ENCODE assay signal across 8 cellular contexts in genomic region chr1:245156736-245157505, GRCh38. TPM values are rescaled to one million over a fixed set of nuclear protein-coding genes. Genes with fewer than 3 reads are reported as not detected.
DNase-seq lines count a peak whose midpoint lies in the region; TF ChIP-seq lines count a peak whose summit lies in the region.

No MANE protein-coding gene starts in this region.

- H3K27ac Mint-ChIP-seq in CD14-positive monocyte: no peak overlapping the region

- peaks cover 67 to 96% (median 68%) of the 10 kb centered on the region in 3 donors for H3K27me3 Mint-ChIP-seq in CD14-positive monocyte (ENCODE audit: low read depth in 3 of 3)

- H3K4me1 ChIP-seq in neuronal stem cell (ENCODE audit: control insufficient read depth in 2 of 2, insufficient read depth in 1 of 2, low read depth in 1 of 2, low read length in 2 of 2): peaks cover 9 to 12% of the 10 kb centered on the region in 2 donors

- H3K4me3 Mint-ChIP-seq in CD14-positive monocyte: peak overlapping the region; percentile 60 to 89

- H3K27ac ChIP-seq in neuronal stem cell (replicated peaks; ENCODE audit: low read length): no peak overlapping the region

- no peak overlapping the region for H3K4ac ChIP-seq in neuronal stem cell (ENCODE audit: low read length)

- no peak overlapping the region for H3K14ac ChIP-seq in neuronal stem cell (ENCODE audit: low read length)

- DNase-seq in CD14-positive monocyte (ENCODE audit: low spot score) (no peak), H7 (peak; percentile 75), SHP77 (lab: John Stamatoyannopoulos, UW) (peak; percentile 39 to 61), epithelial cell of proximal tubule (ENCODE audit: low read depth) (no peak), neuronal stem cell (ENCODE audit: low spot score) (no peak), medulla oblongata (ENCODE audit: extremely low spot score) (no peak), middle frontal gyrus (ENCODE audit: extremely low spot score, low spot score) (no peak), HPDE6-E6E7 (ENCODE audit: extremely low spot score) (no peak)

- peak overlapping the region; percentile 91 for H3K9ac ChIP-seq in neuronal stem cell (ENCODE audit: low read depth, low read length, poor library complexity)

- no peaks in the 10 kb centered on the region for H3K79me1 ChIP-seq in neuronal stem cell (ENCODE audit: low read depth, low read length)

- H3K9me3 Mint-ChIP-seq in CD14-positive monocyte: peaks cover 0 to 21% (median 11%) of the 10 kb centered on the region in 7 donors

- H2BK12ac ChIP-seq in neuronal stem cell (ENCODE audit: low read length): no peak overlapping the region

- TF ChIP-seq CTCF in CD14-positive monocyte (IDR thresholded peaks at IDR 0.05) (peak; percentile 63), epithelial cell of proximal tubule (conservative IDR thresholded peaks at IDR 0.05; ENCODE audit: low read depth, low read length) (no peak)

- H3K36me3 ChIP-seq in H7 (replicated peaks; ENCODE audit: control insufficient read depth, insufficient read depth, low read length) (no peaks in the 10 kb centered on the region), neuronal stem cell (replicated peaks in 1 of 2; ENCODE audit: control insufficient read depth in 2 of 2, insufficient read depth in 2 of 2, low read length in 2 of 2) (peaks cover 0 to 44% of the 10 kb centered on the region in 2 donors)

- H3K9me3 ChIP-seq in neuronal stem cell (replicated peaks in 1 of 2; ENCODE audit: control insufficient read depth in 2 of 2, insufficient read depth in 1 of 2, low read depth in 1 of 2, low read length in 2 of 2): peaks cover 0 to 46% of the 10 kb centered on the region in 2 donors

- H3K18ac ChIP-seq in neuronal stem cell (ENCODE audit: low read length): peak overlapping the region; percentile 89

- H4K8ac ChIP-seq in neuronal stem cell (ENCODE audit: low read depth, low read length): no peak overlapping the region

- H3K4me2 ChIP-seq in neuronal stem cell (ENCODE audit: insufficient read depth, low read length, poor library complexity, severe bottlenecking): peak overlapping the region; percentile 98

- no peak overlapping the region for H2AK5ac ChIP-seq in neuronal stem cell (ENCODE audit: low read depth, low read length)

- peaks cover 29% of the 10 kb centered on the region for H3K4me1 Mint-ChIP-seq in CD14-positive monocyte

- H3K36me3 Mint-ChIP-seq in CD14-positive monocyte: no peaks in the 10 kb centered on the region

- peak overlapping the region; percentile 85 for H3K4me3 ChIP-seq in H7 (ENCODE audit: insufficient read depth, low read depth, low read length)
- peak overlapping the region; percentile 91 for H3K4me3 ChIP-seq in epithelial cell of proximal tubule (ENCODE audit: low read depth, low read length)
- peak overlapping the region; percentile 58 to 93 for H3K4me3 ChIP-seq in neuronal stem cell (ENCODE audit: low read length in 2 of 2)

- H2BK15ac ChIP-seq in neuronal stem cell (ENCODE audit: low read length): no peak overlapping the region

- H2AFZ ChIP-seq in neuronal stem cell (ENCODE audit: low read length): peak overlapping the region; percentile 97

- intact Hi-C loops in CD14-positive monocyte (cut with micrococcal nuclease): loop anchor here in 1 of 2 donors (10.0 kb wide), 1 partner anchor 1288 kb away; no protein-coding TSS in a partner anchor

- H3K27me3 ChIP-seq in H7 (ENCODE audit: control insufficient read depth, insufficient read depth, low read length): peaks cover 48% of the 10 kb centered on the region
- peaks cover 0 to 31% (median 3%) of the 10 kb centered on the region in 3 experiments for H3K27me3 ChIP-seq in neuronal stem cell (ENCODE audit: control insufficient read depth in 3 of 3, insufficient read depth in 3 of 3, low read depth in 1 of 3, low read length in 3 of 3)

- no CpG with 5 or more reads among the region's 44 CpGs for WGBS in neuronal stem cell (ENCODE audit: extremely low coverage in 2 of 2, insufficient read length in 2 of 2, insufficient replicate concordance in 1 of 2), 2 donors

- peak overlapping the region; percentile 16 for H3K23ac ChIP-seq in neuronal stem cell (ENCODE audit: low read depth, low read length, poor library complexity)

- no peak overlapping the region for H4K91ac ChIP-seq in neuronal stem cell (ENCODE audit: low read depth, low read length, poor library complexity)

- H2BK120ac ChIP-seq in neuronal stem cell (ENCODE audit: low read depth, low read length): no peak overlapping the region

- no peak overlapping the region for H2BK5ac ChIP-seq in neuronal stem cell (ENCODE audit: low read length)

RNA-seq across cellular contexts. Expression of gene KIF26B, which starts 2.1 kb away (rescaled TPM):
- under 1 TPM in 1 of 2 donors, not detected in 1; 0.01 TPM for polyA plus RNA-seq in CD14-positive monocyte
- 0.89 and 1.7 TPM in 2 replicates for total RNA-seq in H7 (2014; rRNA removed; shearing (Covaris generic))
- total RNA-seq in epithelial cell of proximal tubule: 2.8 and 2.9 TPM in 2 replicates
- 0.33 TPM for polyA plus RNA-seq in neuronal stem cell (2013, experiment 1 of 2)
- polyA plus RNA-seq in neuronal stem cell (2013, experiment 2 of 2): 0.26 TPM

Comparison
In these comparisons a context has a peak if more than half of its experiments do, and no peak if none do; other contexts are left out.
1. DNase-seq: peak in H7 (single experiment) and SHP77 (2 of 2); none in CD14-positive monocyte (single experiment), epithelial cell of proximal tubule (single experiment), neuronal stem cell (single experiment), medulla oblongata (single experiment), middle frontal gyrus (single experiment) and HPDE6-E6E7 (single experiment).
2. Peak in every context shown above with its lines, with median percentiles within 50 percentile points of each other: H3K4me3 ChIP-seq.